15 cellular contexts compared by ENCODE assay signal in genomic region chr15:57224664-57225063, GRCh38.
A peak's percentile ranks its signal among the peaks of the same experiment; 100 is the strongest.
DNase-seq lines count a peak whose midpoint lies in the region; ATAC-seq and TF ChIP-seq lines count a peak whose summit lies in the region.
"Had no signal": no experiment of that assay in that cellular context is flagged by ENCODE, and none has a peak within 500 bp of the region (broad histone marks: within the 10 kb centered on the region; RNA-seq: fewer than 3 reads in every experiment).

No MANE protein-coding gene starts in this region.

- H3K9me3 Mint-ChIP-seq in activated T-cell treated with anti-CD3 and anti-CD28 coated beads, Interleukin-2, amount 50 U/mL, for 72 hours, result no peaks in the 10 kb centered on the region
- H3K9me3 Mint-ChIP-seq: central memory CD8-positive, alpha-beta T cell had no signal

- CTCF ChIA-PET in PC-3 (lab: Charles Lee), result no interaction called here

- H3K27ac Mint-ChIP-seq in activated T-cell treated with anti-CD3 and anti-CD28 coated beads, Interleukin-2, amount 50 U/mL, for 72 hours, result no peak overlapping the region

- ATAC-seq in PC-3 (no peak), GM21528 (IDR thresholded peaks at IDR 0.05; ENCODE audit: low FRiP score, unreplicated experiment) (no peak), HG03439 (IDR thresholded peaks at IDR 0.05; ENCODE audit: unreplicated experiment) (no peak)
- no peak for ATAC-seq in activated T-cell treated with anti-CD3 and anti-CD28 coated beads, Interleukin-2, amount 50 U/mL, for 72 hours (replicated peaks in 1 of 2)
- ATAC-seq: A549, Right ventricle myocardium inferior had no signal

- H3K27me3 ChIP-seq in PC-3 (ENCODE audit: low read length), result no peaks in the 10 kb centered on the region

- no TSS peak for BruUV-seq in PC-3 (replicated peaks; lab: Mats Ljungman, UMichigan)

- POLR2A ChIA-PET in PC-3 (lab: Charles Lee; ENCODE audit: unreplicated experiment), result no interaction called here

- H3K27me3 Mint-ChIP-seq in activated T-cell treated with anti-CD3 and anti-CD28 coated beads, Interleukin-2, amount 50 U/mL, for 72 hours (ENCODE audit: low read depth), result no peaks in the 10 kb centered on the region
- H3K27me3 Mint-ChIP-seq: central memory CD8-positive, alpha-beta T cell had no signal

- H3K4me3 ChIP-seq in PC-3 (ENCODE audit: low read length) (no peak overlapping the region), urinary bladder (ENCODE audit: low read depth, low read length) (no peak overlapping the region)
- H3K4me3 ChIP-seq: A549, thoracic aorta had no signal

- no peaks in the 10 kb centered on the region for H3K9me3 ChIP-seq in PC-3 (ENCODE audit: low read length)
- H3K9me3 ChIP-seq: A549, thoracic aorta had no signal

- no peaks in the 10 kb centered on the region for H3K36me3 Mint-ChIP-seq in activated T-cell treated with anti-CD3 and anti-CD28 coated beads, Interleukin-2, amount 50 U/mL, for 72 hours (ENCODE audit: insufficient read depth in 2 of 2)

- H3K4me1 ChIP-seq in PC-3 (ENCODE audit: insufficient read depth, low read length), result peaks cover 7% of the 10 kb centered on the region
- H3K4me1 ChIP-seq in urinary bladder (ENCODE audit: insufficient read depth), result no peaks in the 10 kb centered on the region
- H3K4me1 ChIP-seq: A549 had no signal

- intact Hi-C loops in PC-3 (cut with micrococcal nuclease), result no loop called here

- 41% methylated on average over 2 of the region's 2 CpGs for WGBS in urinary bladder

- no peaks in the 10 kb centered on the region for H3F3A ChIP-seq in PC-3 (ENCODE audit: low read length, unreplicated experiment)

- H3K4me2 ChIP-seq in PC-3 (ENCODE audit: low read length), result peak overlapping the region; percentile 37
- H3K4me2 ChIP-seq: A549 had no signal

- H3K27ac ChIP-seq in PC-3 (ENCODE audit: low read length) (no peak overlapping the region), urinary bladder (ENCODE audit: low read depth) (peak overlapping the region; percentile 50)
- H3K27ac ChIP-seq: A549, thoracic aorta had no signal

- no peaks in the 10 kb centered on the region for H3K79me2 ChIP-seq in PC-3 (ENCODE audit: low read length)

- H3K36me3 ChIP-seq in PC-3 (ENCODE audit: low read depth, low read length) (no peaks in the 10 kb centered on the region), urinary bladder (ENCODE audit: insufficient read depth) (no peaks in the 10 kb centered on the region)
- H3K36me3 ChIP-seq: thoracic aorta had no signal

- H3K9me2 ChIP-seq in PC-3 (replicated peaks; ENCODE audit: low read length), result no peaks in the 10 kb centered on the region

- no peak for TF ChIP-seq CTCF in PC-3 (conservative IDR thresholded peaks at IDR 0.05; ENCODE audit: low read depth, low read length)

- peak; percentile 12 for DNase-seq in NCI-H748 (lab: John Stamatoyannopoulos, UW; ENCODE audit: unreplicated experiment)
- DNase-seq in NCI-H748 treated with DMSO at 0.1 percent for 48 hours (lab: John Stamatoyannopoulos, UW), result no peak
- DNase-seq in PC-3, result peak; percentile 22
- DNase-seq in fibroblast of peridontal ligament (ENCODE audit: extremely low read depth), result peak; percentile 62
- DNase-seq in activated T-cell treated with anti-CD3 and anti-CD28 coated beads, Interleukin-2, amount 50 U/mL, for 72 hours, result no peak
- DNase-seq: activated naive CD4-positive, alpha-beta T cell; MV-4-11; nucleus accumbens had no signal

- H4K20me1 ChIP-seq in PC-3 (ENCODE audit: low read length), result no peaks in the 10 kb centered on the region

- H2AFZ ChIP-seq in PC-3 (ENCODE audit: low read length), result no peak overlapping the region

- H3K4me1 Mint-ChIP-seq in activated T-cell treated with anti-CD3 and anti-CD28 coated beads, Interleukin-2, amount 50 U/mL, for 72 hours (ENCODE audit: low read depth), result no peaks in the 10 kb centered on the region

- H3K4me3 Mint-ChIP-seq in activated T-cell treated with anti-CD3 and anti-CD28 coated beads, Interleukin-2, amount 50 U/mL, for 72 hours, result no peak overlapping the region
- H3K4me3 Mint-ChIP-seq: central memory CD8-positive, alpha-beta T cell had no signal

- no peak overlapping the region for H3K9ac ChIP-seq in PC-3 (ENCODE audit: low read length)

Comparison
In these comparisons a context has a peak if more than half of its experiments do, and no peak if none do; other contexts are left out.
1. DNase-seq: peak in NCI-H748 (single experiment), PC-3 (single experiment) and fibroblast of peridontal ligament (single experiment); none in NCI-H748 treated with DMSO at 0.1 percent for 48 hours (single experiment) and activated T-cell treated with anti-CD3 and anti-CD28 coated beads, Interleukin-2, amount 50 U/mL, for 72 hours (0 of 2).